ENCODE assay signal across 1 cellular context in genomic region chr2:27211943-27212625, GRCh38.
TF ChIP-seq lines count a peak whose summit lies in the region.

A gene with protein sequence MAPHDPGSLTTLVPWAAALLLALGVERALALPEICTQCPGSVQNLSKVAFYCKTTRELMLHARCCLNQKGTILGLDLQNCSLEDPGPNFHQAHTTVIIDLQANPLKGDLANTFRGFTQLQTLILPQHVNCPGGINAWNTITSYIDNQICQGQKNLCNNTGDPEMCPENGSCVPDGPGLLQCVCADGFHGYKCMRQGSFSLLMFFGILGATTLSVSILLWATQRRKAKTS (plus strand): TSS chr2:27212041. CDS start chr2:27212369, 328 bp downstream.
SLC5A6 (minus strand) TSS chr2:27212268; CDS start chr2:27207650, 4,618 bp downstream.

TF ChIP-seq in HepG2, 621 proteins besides CTCF, POLR2A, EP300 and RAD21 (continued from another document and continues in another):
- TF ChIP-seq DBP (CRISPR knock-in tag; IDR thresholded peaks at IDR 0.05; ENCODE audit: not compliant biosample characterization) (peak; percentile 20), ZNF530 (CRISPR knock-in tag; IDR thresholded peaks at IDR 0.05; ENCODE audit: low read depth) (no peak), KAT7 (CRISPR knock-in tag; IDR thresholded peaks at IDR 0.05; ENCODE audit: borderline replicate concordance) (peak; percentile 96), NFYB (CRISPR knock-in tag; IDR thresholded peaks at IDR 0.05) (peak; percentile 53; the same call in 1 of the 2 replicates), PHF21A (CRISPR knock-in tag; IDR thresholded peaks at IDR 0.05) (peak; percentile 79), SSRP1 (CRISPR knock-in tag; IDR thresholded peaks at IDR 0.05) (no peak), TEAD2 (CRISPR knock-in tag; IDR thresholded peaks at IDR 0.05) (no peak), MTERF4 (CRISPR knock-in tag; IDR thresholded peaks at IDR 0.05) (peak; percentile 76; the same call in 1 of the 2 replicates), ZMAT3 (CRISPR knock-in tag; conservative IDR thresholded peaks at IDR 0.05) (peak; percentile 85), ZNF546 (CRISPR knock-in tag; conservative IDR thresholded peaks at IDR 0.05) (peak; percentile 94), MYC (CRISPR knock-in tag; IDR thresholded peaks at IDR 0.05; ENCODE audit: borderline replicate concordance) (peak; percentile 3), ZBTB20 (CRISPR knock-in tag; IDR thresholded peaks at IDR 0.05; ENCODE audit: borderline replicate concordance, low read depth) (peak; percentile 92; the same call in 1 of the 2 replicates), ZMYM4 (CRISPR knock-in tag; IDR thresholded peaks at IDR 0.05) (peak; percentile 64), ZNF891 (CRISPR knock-in tag; IDR thresholded peaks at IDR 0.05) (peak; percentile 93), GATA4 (IDR thresholded peaks at IDR 0.05; ENCODE audit: borderline replicate concordance, low read depth) (0 out of 2 replicates have a peak, but pooled peaks have one; percentile 76), GTF3A (CRISPR knock-in tag; conservative IDR thresholded peaks at IDR 0.05) (0 out of 2 replicates have a peak, but pooled peaks have one; percentile 32), PLRG1 (conservative IDR thresholded peaks at IDR 0.05) (no peak), ZKSCAN5 (CRISPR knock-in tag; IDR thresholded peaks at IDR 0.05) (no peak), ZNF761 (CRISPR knock-in tag; conservative IDR thresholded peaks at IDR 0.05) (peak; percentile 83), KDM5A (IDR thresholded peaks at IDR 0.05; ENCODE audit: borderline replicate concordance, low read length) (peak; percentile 69; the same call in 1 of the 2 replicates), RXRB (CRISPR knock-in tag; IDR thresholded peaks at IDR 0.05; ENCODE audit: borderline replicate concordance) (peak; percentile 68), ZNF816 (CRISPR knock-in tag; IDR thresholded peaks at IDR 0.05; ENCODE audit: borderline replicate concordance) (peak; percentile 60; the same call in 1 of the 2 replicates), DZIP1 (CRISPR knock-in tag; IDR thresholded peaks at IDR 0.05) (peak; percentile 97; the same call in 1 of the 2 replicates), ZNF460 (CRISPR knock-in tag; IDR thresholded peaks at IDR 0.05; ENCODE audit: borderline replicate concordance) (peak; percentile 44; the same call in 1 of the 2 replicates), JDP2 (CRISPR knock-in tag; IDR thresholded peaks at IDR 0.05; ENCODE audit: borderline replicate concordance) (no peak; the same call in 1 of the 2 replicates), ZNF24 (IDR thresholded peaks at IDR 0.05) (no peak; the same call in 1 of the 2 replicates), ZNF672 (CRISPR knock-in tag; IDR thresholded peaks at IDR 0.05) (no peak), CHD2 (IDR thresholded peaks at IDR 0.05; ENCODE audit: low read depth, low read length) (peak; percentile 78; the same call in 1 of the 2 replicates), SOX5 (CRISPR knock-in tag; IDR thresholded peaks at IDR 0.05; ENCODE audit: borderline replicate concordance) (peak; percentile 39; the same call in 1 of the 2 replicates), ZHX1 (CRISPR knock-in tag; IDR thresholded peaks at IDR 0.05; ENCODE audit: low read depth) (peak; percentile 93), EHMT2 (IDR thresholded peaks at IDR 0.05; ENCODE audit: borderline replicate concordance, low read depth, low read length) (no peak), HNRNPL (IDR thresholded peaks at IDR 0.05; ENCODE audit: low read depth, low read length) (peak; percentile 73; the same call in 1 of the 2 replicates), ZNF7 (CRISPR knock-in tag; IDR thresholded peaks at IDR 0.05) (no peak), TBL1XR1 (IDR thresholded peaks at IDR 0.05; ENCODE audit: borderline replicate concordance, low read length, partially characterized antibody) (no peak), ZNF570 (CRISPR knock-in tag; IDR thresholded peaks at IDR 0.05; ENCODE audit: borderline replicate concordance) (no peak)
- TF ChIP-seq, protein P1, sequence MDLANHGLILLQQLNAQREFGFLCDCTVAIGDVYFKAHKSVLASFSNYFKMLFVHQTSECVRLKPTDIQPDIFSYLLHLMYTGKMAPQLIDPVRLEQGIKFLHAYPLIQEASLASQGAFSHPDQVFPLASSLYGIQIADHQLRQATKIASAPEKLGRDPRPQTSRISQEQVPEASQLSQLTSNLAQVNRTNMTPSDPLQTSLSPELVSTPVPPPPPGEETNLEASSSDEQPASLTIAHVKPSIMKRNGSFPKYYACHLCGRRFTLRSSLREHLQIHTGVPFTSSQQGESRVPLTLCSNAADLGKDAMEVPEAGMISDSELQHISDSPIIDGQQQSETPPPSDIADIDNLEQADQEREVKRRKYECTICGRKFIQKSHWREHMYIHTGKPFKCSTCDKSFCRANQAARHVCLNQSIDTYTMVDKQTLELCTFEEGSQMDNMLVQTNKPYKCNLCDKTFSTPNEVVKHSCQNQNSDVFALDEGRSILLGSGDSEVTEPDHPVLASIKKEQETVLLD (CRISPR knock-in tag; IDR thresholded peaks at IDR 0.05; ENCODE audit: low read depth) = peak; percentile 86
- TF ChIP-seq, protein P2, sequence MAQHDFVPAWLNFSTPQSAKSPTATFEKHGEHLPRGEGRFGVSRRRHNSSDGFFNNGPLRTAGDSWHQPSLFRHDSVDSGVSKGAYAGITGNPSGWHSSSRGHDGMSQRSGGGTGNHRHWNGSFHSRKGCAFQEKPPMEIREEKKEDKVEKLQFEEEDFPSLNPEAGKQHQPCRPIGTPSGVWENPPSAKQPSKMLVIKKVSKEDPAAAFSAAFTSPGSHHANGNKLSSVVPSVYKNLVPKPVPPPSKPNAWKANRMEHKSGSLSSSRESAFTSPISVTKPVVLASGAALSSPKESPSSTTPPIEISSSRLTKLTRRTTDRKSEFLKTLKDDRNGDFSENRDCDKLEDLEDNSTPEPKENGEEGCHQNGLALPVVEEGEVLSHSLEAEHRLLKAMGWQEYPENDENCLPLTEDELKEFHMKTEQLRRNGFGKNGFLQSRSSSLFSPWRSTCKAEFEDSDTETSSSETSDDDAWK (CRISPR knock-in tag; IDR thresholded peaks at IDR 0.05) = no peak
- TF ChIP-seq, protein P3, sequence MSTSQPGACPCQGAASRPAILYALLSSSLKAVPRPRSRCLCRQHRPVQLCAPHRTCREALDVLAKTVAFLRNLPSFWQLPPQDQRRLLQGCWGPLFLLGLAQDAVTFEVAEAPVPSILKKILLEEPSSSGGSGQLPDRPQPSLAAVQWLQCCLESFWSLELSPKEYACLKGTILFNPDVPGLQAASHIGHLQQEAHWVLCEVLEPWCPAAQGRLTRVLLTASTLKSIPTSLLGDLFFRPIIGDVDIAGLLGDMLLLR (CRISPR knock-in tag; IDR thresholded peaks at IDR 0.05) = no peak
- TF ChIP-seq, protein P4, sequence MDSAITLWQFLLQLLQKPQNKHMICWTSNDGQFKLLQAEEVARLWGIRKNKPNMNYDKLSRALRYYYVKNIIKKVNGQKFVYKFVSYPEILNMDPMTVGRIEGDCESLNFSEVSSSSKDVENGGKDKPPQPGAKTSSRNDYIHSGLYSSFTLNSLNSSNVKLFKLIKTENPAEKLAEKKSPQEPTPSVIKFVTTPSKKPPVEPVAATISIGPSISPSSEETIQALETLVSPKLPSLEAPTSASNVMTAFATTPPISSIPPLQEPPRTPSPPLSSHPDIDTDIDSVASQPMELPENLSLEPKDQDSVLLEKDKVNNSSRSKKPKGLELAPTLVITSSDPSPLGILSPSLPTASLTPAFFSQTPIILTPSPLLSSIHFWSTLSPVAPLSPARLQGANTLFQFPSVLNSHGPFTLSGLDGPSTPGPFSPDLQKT (CRISPR knock-in tag; IDR thresholded peaks at IDR 0.05; ENCODE audit: borderline replicate concordance) = no peak
- TF ChIP-seq, protein P5, sequence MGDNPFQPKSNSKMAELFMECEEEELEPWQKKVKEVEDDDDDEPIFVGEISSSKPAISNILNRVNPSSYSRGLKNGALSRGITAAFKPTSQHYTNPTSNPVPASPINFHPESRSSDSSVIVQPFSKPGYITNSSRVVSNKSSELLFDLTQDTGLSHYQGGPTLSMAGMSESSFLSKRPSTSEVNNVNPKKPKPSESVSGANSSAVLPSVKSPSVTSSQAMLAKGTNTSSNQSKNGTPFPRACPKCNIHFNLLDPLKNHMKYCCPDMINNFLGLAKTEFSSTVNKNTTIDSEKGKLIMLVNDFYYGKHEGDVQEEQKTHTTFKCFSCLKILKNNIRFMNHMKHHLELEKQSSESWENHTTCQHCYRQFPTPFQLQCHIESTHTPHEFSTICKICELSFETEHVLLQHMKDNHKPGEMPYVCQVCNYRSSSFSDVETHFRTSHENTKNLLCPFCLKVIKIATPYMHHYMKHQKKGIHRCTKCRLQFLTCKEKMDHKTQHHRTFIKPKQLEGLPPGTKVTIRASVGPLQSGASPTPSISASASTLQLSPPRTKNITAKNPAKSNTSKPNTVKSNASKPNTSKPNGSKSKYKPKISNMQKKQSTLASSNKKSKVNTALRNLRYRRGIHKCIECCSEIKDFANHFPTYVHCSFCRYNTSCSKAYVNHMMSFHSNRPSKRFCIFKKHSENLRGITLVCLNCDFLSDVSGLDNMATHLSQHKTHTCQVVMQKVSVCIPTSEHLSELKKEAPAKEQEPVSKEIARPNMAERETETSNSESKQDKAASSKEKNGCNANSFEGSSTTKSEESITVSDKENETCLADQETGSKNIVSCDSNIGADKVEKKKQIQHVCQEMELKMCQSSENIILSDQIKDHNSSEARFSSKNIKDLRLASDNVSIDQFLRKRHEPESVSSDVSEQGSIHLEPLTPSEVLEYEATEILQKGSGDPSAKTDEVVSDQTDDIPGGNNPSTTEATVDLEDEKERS (CRISPR knock-in tag; IDR thresholded peaks at IDR 0.05) = peak; percentile 86; the same call in 1 of the 2 replicates
- TF ChIP-seq, protein P6, sequence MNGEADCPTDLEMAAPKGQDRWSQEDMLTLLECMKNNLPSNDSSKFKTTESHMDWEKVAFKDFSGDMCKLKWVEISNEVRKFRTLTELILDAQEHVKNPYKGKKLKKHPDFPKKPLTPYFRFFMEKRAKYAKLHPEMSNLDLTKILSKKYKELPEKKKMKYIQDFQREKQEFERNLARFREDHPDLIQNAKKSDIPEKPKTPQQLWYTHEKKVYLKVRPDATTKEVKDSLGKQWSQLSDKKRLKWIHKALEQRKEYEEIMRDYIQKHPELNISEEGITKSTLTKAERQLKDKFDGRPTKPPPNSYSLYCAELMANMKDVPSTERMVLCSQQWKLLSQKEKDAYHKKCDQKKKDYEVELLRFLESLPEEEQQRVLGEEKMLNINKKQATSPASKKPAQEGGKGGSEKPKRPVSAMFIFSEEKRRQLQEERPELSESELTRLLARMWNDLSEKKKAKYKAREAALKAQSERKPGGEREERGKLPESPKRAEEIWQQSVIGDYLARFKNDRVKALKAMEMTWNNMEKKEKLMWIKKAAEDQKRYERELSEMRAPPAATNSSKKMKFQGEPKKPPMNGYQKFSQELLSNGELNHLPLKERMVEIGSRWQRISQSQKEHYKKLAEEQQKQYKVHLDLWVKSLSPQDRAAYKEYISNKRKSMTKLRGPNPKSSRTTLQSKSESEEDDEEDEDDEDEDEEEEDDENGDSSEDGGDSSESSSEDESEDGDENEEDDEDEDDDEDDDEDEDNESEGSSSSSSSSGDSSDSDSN (CRISPR knock-in tag; IDR thresholded peaks at IDR 0.05) = peak; percentile 94
